In genomic region chr1:1326075-1326605, GRCh38 we compare ENCODE assay signal across 9 cellular contexts. TPM values are rescaled to one million over a fixed set of nuclear protein-coding genes. Genes with fewer than 3 reads are reported as not detected.
A peak's percentile ranks its signal among the peaks of the same experiment; 100 is the strongest.
DNase-seq lines count a peak whose midpoint lies in the region; ATAC-seq, FAIRE-seq and TF ChIP-seq lines count a peak whose summit lies in the region.
"Had no signal": no experiment of that assay in that cellular context is flagged by ENCODE, and none has a peak within 500 bp of the region (broad histone marks: within the 10 kb centered on the region; RNA-seq: fewer than 3 reads in every experiment).

No MANE protein-coding gene starts in this region.

- no peaks in the 10 kb centered on the region for H3K27me3 ChIP-seq in PC-9 (ENCODE audit: insufficient read depth, low read depth)
- peaks cover 0 to 8% of the 10 kb centered on the region in 2 donors for H3K27me3 ChIP-seq in duodenal mucosa (ENCODE audit: control insufficient read depth in 1 of 2, insufficient read depth in 2 of 2, low read length in 2 of 2)
- H3K27me3 ChIP-seq in pancreas = no peaks in the 10 kb centered on the region

- H3K27me3 Mint-ChIP-seq in osteocyte (ENCODE audit: unreplicated experiment) = no peaks in the 10 kb centered on the region

- no peaks in the 10 kb centered on the region for H3K9me3 ChIP-seq in PC-9 (ENCODE audit: insufficient read depth, low read depth)
- no peaks in the 10 kb centered on the region for H3K9me3 ChIP-seq in duodenal mucosa (ENCODE audit: control insufficient read depth in 1 of 2, low read length in 2 of 2)
- H3K9me3 ChIP-seq in pancreas = no peaks in the 10 kb centered on the region
- H3K9me3 ChIP-seq: prostate gland had no signal

- H3K36me3 ChIP-seq in PC-9 (ENCODE audit: low read depth) (no peaks in the 10 kb centered on the region), duodenal mucosa (ENCODE audit: control insufficient read depth in 1 of 2, insufficient read depth in 2 of 2, low read length in 2 of 2) (peaks cover 4 to 38% of the 10 kb centered on the region in 2 donors), pancreas (no peaks in the 10 kb centered on the region)
- H3K36me3 ChIP-seq: prostate gland had no signal

- no peaks in the 10 kb centered on the region for H3K9me2 ChIP-seq in PC-9 (ENCODE audit: insufficient read depth)

- peaks cover 41% of the 10 kb centered on the region; the same call in 1 of the 2 replicates for H3F3A ChIP-seq in PC-9 (ENCODE audit: insufficient read depth, low read depth)

- no peak for ATAC-seq in pancreas
- no peak for ATAC-seq in HG03354 (IDR thresholded peaks at IDR 0.05; ENCODE audit: poor library complexity, severe bottlenecking, unreplicated experiment)

- H3K27ac ChIP-seq in PC-9 (no peak overlapping the region), duodenal mucosa (ENCODE audit: low read depth, low read length) (no peak overlapping the region), pancreas (no peak overlapping the region)

- peak overlapping the region; percentile 80 to 95 for H3K9ac ChIP-seq in duodenal mucosa (ENCODE audit: low read depth in 1 of 2, low read length in 2 of 2)

- H3K4me3 Mint-ChIP-seq in osteocyte (ENCODE audit: unreplicated experiment) = peak overlapping the region; percentile 68

- H2AFZ ChIP-seq in PC-9 = no peak overlapping the region

- peak overlapping the region; percentile 85 for H3K4me3 ChIP-seq in GM12864 (ENCODE audit: low read depth, low read length)
- H3K4me3 ChIP-seq in PC-9 = peak overlapping the region; percentile 87
- H3K4me3 ChIP-seq in duodenal mucosa (ENCODE audit: low read depth in 1 of 2, low read length in 2 of 2) = peak overlapping the region; percentile 79 to 87
- peak overlapping the region in 2 of 4 donors; percentile 93 to 98 for H3K4me3 ChIP-seq in pancreas

- TF ChIP-seq CTCF in GM12864 (IDR thresholded peaks at IDR 0.05; ENCODE audit: low read depth, low read length, missing control alignments) (no peak), PC-9 (conservative IDR thresholded peaks at IDR 0.05) (no peak), osteocyte (IDR thresholded peaks at IDR 0.05) (no peak), pancreas (IDR thresholded peaks at IDR 0.05) (no peak)

- H3K36me3 Mint-ChIP-seq in osteocyte (ENCODE audit: unreplicated experiment) = no peaks in the 10 kb centered on the region

- peaks cover 22% of the 10 kb centered on the region for H4K20me1 ChIP-seq in PC-9 (ENCODE audit: insufficient read depth)

- intact Hi-C loops in PC-9 (cut with micrococcal nuclease; ENCODE audit: unreplicated experiment) (no loop called here), pancreas (cut with DNase I) (no loop called here)

- no peak overlapping the region for H3K27ac Mint-ChIP-seq in osteocyte (ENCODE audit: unreplicated experiment)

- CTCF ChIA-PET in PC-9 (lab: Charles Lee) = no interaction called here

- DNase-seq in GM12864 (ENCODE audit: low read depth) (no peak), PC-9 (no peak), osteocyte (ENCODE audit: extremely low spot score, unreplicated experiment) (no peak), NOMO-1 (lab: John Stamatoyannopoulos, UW; ENCODE audit: unreplicated experiment in 2 of 2) (no peak), pancreas (no peak), C1 segment of cervical spinal cord (lab: John Stamatoyannopoulos, UW) (no peak)

- H3K9me3 Mint-ChIP-seq in osteocyte (ENCODE audit: unreplicated experiment) = no peaks in the 10 kb centered on the region

- no TSS peak for BruUV-seq in PC-9 (replicated peaks; lab: Mats Ljungman, UMichigan)

- H3K4me1 ChIP-seq in PC-9 (replicated peaks; ENCODE audit: insufficient read depth) (peaks cover 27% of the 10 kb centered on the region), duodenal mucosa (ENCODE audit: control insufficient read depth in 1 of 2, insufficient read depth in 2 of 2, low read length in 2 of 2) (peaks cover 18 to 37% of the 10 kb centered on the region in 2 donors), pancreas (peaks cover 6 to 19% (median 18%) of the 10 kb centered on the region in 3 donors)

- peaks cover 53% of the 10 kb centered on the region for H3K79me2 ChIP-seq in PC-9 (ENCODE audit: low read depth)

- WGBS in pancreas, 2 donors = 54 to 56% methylated on average over 8 of the region's 8 CpGs

- no peak for FAIRE-seq in pancreas (lab: Jason Lieb, UNC)

- peaks cover 35% of the 10 kb centered on the region for H3K4me1 Mint-ChIP-seq in osteocyte (ENCODE audit: unreplicated experiment)

- POLR2A ChIA-PET in PC-9 (lab: Charles Lee; ENCODE audit: unreplicated experiment) = no interaction called here

- peak overlapping the region; percentile 96 for H3K4me2 ChIP-seq in PC-9

RNA-seq across cellular contexts. Expression of gene CPTP, which starts 1.5 kb away (rescaled TPM):
- 33.7 and 37.0 TPM in 2 replicates for total RNA-seq in PC-9 (2021)
- total RNA-seq in osteocyte = 23.5 and 24.7 TPM in 2 replicates
- total RNA-seq in pancreas = 10 to 100 TPM in 5 of 6 donors, 1 to 10 TPM in 1; 8.0 to 14.8 (median 10.7) TPM
- polyA plus RNA-seq in pancreas = 10 to 100 TPM; 11.3 to 22.0 TPM

RNA-seq across cellular contexts. Expression of gene INTS11, which starts 1.7 kb away (rescaled TPM):
- total RNA-seq in PC-9 (2021) (130 and 150 TPM in 2 replicates), osteocyte (101 and 106 TPM in 2 replicates), pancreas (10 to 100 TPM; 33.4 to 60.5 (median 56.8) TPM)
- 100 to 1,000 TPM; 268 to 311 TPM for polyA plus RNA-seq in pancreas

RNA-seq across cellular contexts. Expression of gene TAS1R3, which starts 4.9 kb away (rescaled TPM):
- total RNA-seq in PC-9 (2021) = 0.57 and 1.2 TPM in 2 replicates
- 0.57 and 0.97 TPM in 2 replicates for total RNA-seq in osteocyte
- under 1 TPM; 0.04 to 0.41 (median 0.08) TPM for total RNA-seq in pancreas
- under 1 TPM; 0.21 to 0.34 TPM for polyA plus RNA-seq in pancreas

RNA-seq across cellular contexts. Expression of gene PUSL1, which starts 17.7 kb away (rescaled TPM):
- 18.0 and 18.9 TPM in 2 replicates for total RNA-seq in PC-9 (2021)
- total RNA-seq in osteocyte = 21.5 and 22.1 TPM in 2 replicates
- 10 to 100 TPM in 2 of 6 donors, 1 to 10 TPM in 4; 7.5 to 11.3 (median 9.7) TPM for total RNA-seq in pancreas
- polyA plus RNA-seq in pancreas = 10 to 100 TPM; 14.6 to 23.2 TPM

RNA-seq across cellular contexts. Expression of gene ACAP3, which starts 18.4 kb away (rescaled TPM):
- total RNA-seq in PC-9 (2021) (53.5 and 54.8 TPM in 2 replicates), osteocyte (62.7 and 73.8 TPM in 2 replicates), pancreas (10 to 100 TPM; 15.2 to 31.4 (median 18.7) TPM)
- polyA plus RNA-seq in pancreas = 100 to 1,000 TPM in 1 of 2 donors, 10 to 100 TPM in 1; 76.0 to 133 TPM
